Comparison of ENCODE assay signal across 20 cellular contexts in genomic region chr2:152278536-152278935, GRCh38. TPM values are rescaled to one million over a fixed set of nuclear protein-coding genes. Genes with fewer than 3 reads are reported as not detected.
DNase-seq lines count a peak whose midpoint lies in the region; FAIRE-seq and TF ChIP-seq lines count a peak whose summit lies in the region.
"Had no signal": no experiment of that assay in that cellular context is flagged by ENCODE, and none has a peak within 500 bp of the region (broad histone marks: within the 10 kb centered on the region; RNA-seq: fewer than 3 reads in every experiment).

No MANE protein-coding gene starts in this region.

- H3K4me1 ChIP-seq in endodermal cell (ENCODE audit: control insufficient read depth, insufficient read depth, low read length): no peaks in the 10 kb centered on the region
- H3K4me1 ChIP-seq: BE2C had no signal

- no peak overlapping the region for H3K27ac ChIP-seq in endodermal cell (ENCODE audit: low read depth, low read length)

- no peaks in the 10 kb centered on the region for H3K27me3 ChIP-seq in endodermal cell (ENCODE audit: control insufficient read depth, insufficient read depth, low read length, poor library complexity, severe bottlenecking)
- H3K27me3 ChIP-seq: BE2C had no signal

- H3K27me3 Mint-ChIP-seq in endodermal cell (ENCODE audit: insufficient read depth): peaks cover 3% of the 10 kb centered on the region

- WGBS in endodermal cell (ENCODE audit: insufficient coverage in 1 of 2, insufficient read length in 1 of 2), 2 experiments: 94 to 98% methylated on average over 5 of the region's 5 CpGs

- no peak overlapping the region for H3K4me3 ChIP-seq in AG10803 (ENCODE audit: low read length)
- H3K4me3 ChIP-seq in endodermal cell (ENCODE audit: low read length): peak overlapping the region; percentile 63
- H3K4me3 ChIP-seq: GM12878 had no signal

- peaks cover 60% of the 10 kb centered on the region for H3K9me3 Mint-ChIP-seq in endodermal cell

- DNase-seq in AG10803 (ENCODE audit: low read depth) (peak; percentile 38), endodermal cell (no peak), kidney tubule cell (ENCODE audit: low spot score) (peak; percentile 54), middle frontal gyrus (ENCODE audit: extremely low spot score, low spot score) (no peak), DMS53 (lab: John Stamatoyannopoulos, UW) (no peak), DMS114 treated with DMSO at 0.1 percent for 48 hours (lab: John Stamatoyannopoulos, UW; ENCODE audit: unreplicated experiment) (no peak), urothelium cell line (ENCODE audit: low spot score) (no peak)
- DNase-seq: 8988T; BE2C; C1 segment of cervical spinal cord; CD4-positive, CD25-positive, alpha-beta regulatory T cell; CD8-positive, alpha-beta memory T cell; COR-L47; DMS 273 treated with DMSO at 0.1 percent for 48 hours; DMS79; GDM1; GOT3; H7; HFFc6 had no signal

- FAIRE-seq in urothelium cell line (lab: Jason Lieb, UNC): no peak
- FAIRE-seq: GM12878 had no signal

- no peaks in the 10 kb centered on the region for H3K36me3 Mint-ChIP-seq in endodermal cell (ENCODE audit: low read depth)
- H3K36me3 Mint-ChIP-seq: CD4-positive, CD25-positive, alpha-beta regulatory T cell; CD8-positive, alpha-beta memory T cell had no signal

- no peaks in the 10 kb centered on the region for H3K4me1 Mint-ChIP-seq in endodermal cell
- H3K4me1 Mint-ChIP-seq: CD4-positive, CD25-positive, alpha-beta regulatory T cell; CD8-positive, alpha-beta memory T cell had no signal

- H3K27ac Mint-ChIP-seq in endodermal cell: no peak overlapping the region
- H3K27ac Mint-ChIP-seq: CD4-positive, CD25-positive, alpha-beta regulatory T cell; CD8-positive, alpha-beta memory T cell; HFFc6 had no signal

- TF ChIP-seq CTCF in AG10803 (conservative IDR thresholded peaks at IDR 0.05; ENCODE audit: low read length) (no peak), endodermal cell (conservative IDR thresholded peaks at IDR 0.05) (no peak)

- no peak overlapping the region for H3K4me3 Mint-ChIP-seq in endodermal cell
- H3K4me3 Mint-ChIP-seq: CD4-positive, CD25-positive, alpha-beta regulatory T cell; CD8-positive, alpha-beta memory T cell; HFFc6 had no signal

- no peaks in the 10 kb centered on the region for H3K36me3 ChIP-seq in endodermal cell (ENCODE audit: control insufficient read depth, insufficient read depth, low read length)
- H3K36me3 ChIP-seq: BE2C had no signal

- H3K9ac ChIP-seq in endodermal cell (ENCODE audit: extremely low read depth, low read length, poor library complexity, severe bottlenecking): no peak overlapping the region

- H3K9me3 ChIP-seq in endodermal cell (ENCODE audit: control insufficient read depth, low read length): peaks cover 65% of the 10 kb centered on the region
- H3K9me3 ChIP-seq: BE2C had no signal

RNA-seq across cellular contexts. Expression of gene FMNL2, which starts 56.4 kb away (rescaled TPM):
- 10 to 100 TPM; 49.4 to 51.8 TPM for total RNA-seq in endodermal cell
- 61.3 TPM for polyA plus RNA-seq in endodermal cell (2013, experiment 1 of 2)
- 57.0 TPM for polyA plus RNA-seq in endodermal cell (2013, experiment 2 of 2)

Comparison
In these comparisons a context has a peak if more than half of its experiments do, and no peak if none do; other contexts are left out.
1. DNase-seq: peak in AG10803 (single experiment) and kidney tubule cell (single experiment); none in endodermal cell (single experiment), middle frontal gyrus (single experiment), DMS53 (single experiment), DMS114 treated with DMSO at 0.1 percent for 48 hours (single experiment) and urothelium cell line (single experiment).